ENCODE assay signal across 1 cellular context in the genomic region with DNA sequence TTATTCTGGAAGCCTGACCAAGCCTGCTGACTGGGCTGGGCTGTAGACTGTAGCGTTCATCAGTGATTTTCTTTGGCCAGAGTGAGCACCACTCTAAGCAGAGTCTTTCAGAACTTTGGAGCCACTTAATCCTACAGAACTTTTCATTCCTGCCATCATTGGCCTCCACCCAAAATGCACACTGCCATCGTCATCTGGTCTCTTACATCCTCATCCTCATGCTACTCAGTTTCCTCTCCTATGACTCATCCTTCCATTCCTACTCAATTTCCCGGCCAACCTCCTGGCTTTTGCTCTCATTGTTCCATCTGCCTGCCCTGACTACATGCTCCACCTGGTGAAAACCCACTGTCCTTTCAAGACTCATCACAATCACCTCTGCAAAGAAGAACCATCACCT.
TF ChIP-seq lines count a peak whose summit lies in the region.

No MANE protein-coding gene starts in this region.

TF ChIP-seq in IMR-90, 13 proteins besides CTCF, POLR2A, EP300 and RAD21:
- TF ChIP-seq MXI1 (IDR thresholded peaks at IDR 0.05; ENCODE audit: borderline replicate concordance, low read depth, low read length) (no peak), MAFK (IDR thresholded peaks at IDR 0.05; ENCODE audit: low read depth, low read length) (no peak), CHD1 (IDR thresholded peaks at IDR 0.05; ENCODE audit: low read depth, low read length) (no peak), BHLHE40 (IDR thresholded peaks at IDR 0.05; ENCODE audit: low read depth, low read length) (no peak), CEBPB (IDR thresholded peaks at IDR 0.05; ENCODE audit: low read depth, low read length) (no peak), RCOR1 (IDR thresholded peaks at IDR 0.05; ENCODE audit: insufficient replicate concordance, low read length) (no peak), USF2 (IDR thresholded peaks at IDR 0.05; ENCODE audit: low read depth, low read length) (no peak), FOS (IDR thresholded peaks at IDR 0.05; ENCODE audit: low read depth, low read length) (no peak), ELK1 (IDR thresholded peaks at IDR 0.05; ENCODE audit: borderline replicate concordance, low read depth, low read length) (no peak), SMC3 (IDR thresholded peaks at IDR 0.05; ENCODE audit: low read depth, low read length) (no peak)
TF ChIP-seq in IMR-90: peak in this region for 0.
